In the genomic region with DNA sequence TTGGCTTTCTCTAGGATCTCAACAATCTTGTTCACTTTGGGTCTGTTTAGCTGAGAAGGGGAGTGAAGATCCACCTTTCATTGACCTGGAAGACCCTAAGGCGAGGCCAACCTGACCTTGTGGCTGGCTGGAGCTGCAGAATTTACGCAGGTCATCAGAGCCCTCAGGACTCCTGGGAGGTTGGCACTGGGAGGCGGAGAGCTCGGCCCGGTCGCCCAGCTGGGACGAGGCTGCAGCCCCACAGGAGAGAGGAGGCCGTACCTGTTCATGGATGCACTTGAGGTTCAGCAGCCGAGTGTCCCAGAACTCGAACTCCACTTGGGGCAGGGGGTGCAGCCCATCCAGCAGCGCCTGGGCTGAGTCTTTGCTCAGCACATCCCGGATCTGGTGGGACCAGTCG, we compare ENCODE assay signal across 29 cellular contexts. TPM values are rescaled to one million over a fixed set of nuclear protein-coding genes. Genes with fewer than 3 reads are reported as not detected.
DNase-seq lines count a peak whose midpoint lies in the region; FAIRE-seq and TF ChIP-seq lines count a peak whose summit lies in the region.
"Had no signal": no experiment of that assay in that cellular context is flagged by ENCODE, and none has a peak within 500 bp of the region (broad histone marks: within the 10 kb centered on the region; RNA-seq: fewer than 3 reads in every experiment).

No MANE protein-coding gene starts in this region.

- H4K8ac ChIP-seq in neuronal stem cell (ENCODE audit: low read depth, low read length): no peak overlapping the region

- H2AFZ ChIP-seq in neuronal stem cell (ENCODE audit: low read length): no peak overlapping the region

- H2BK12ac ChIP-seq in neuronal stem cell (ENCODE audit: low read length): no peak overlapping the region

- no peaks in the 10 kb centered on the region for H3K79me1 ChIP-seq in neuronal stem cell (ENCODE audit: low read depth, low read length)

- H2BK5ac ChIP-seq in neuronal stem cell (ENCODE audit: low read length): no peak overlapping the region

- no peak overlapping the region for H3K4ac ChIP-seq in neuronal stem cell (ENCODE audit: low read length)

- no peak overlapping the region for H2BK120ac ChIP-seq in neuronal stem cell (ENCODE audit: low read depth, low read length)

- H3K9ac ChIP-seq in neuronal stem cell (ENCODE audit: low read depth, low read length, poor library complexity): no peak overlapping the region
- H3K9ac ChIP-seq: BLaER1 had no signal

- intact Hi-C loops in spleen (cut with DNase I; ENCODE audit: low total_unique reads): no loop called here

- H3K36me3 ChIP-seq in bronchial epithelial cell (ENCODE audit: control insufficient read depth, insufficient read depth, low read length) (no peaks in the 10 kb centered on the region), neuronal stem cell (replicated peaks in 1 of 2; ENCODE audit: control insufficient read depth in 2 of 2, insufficient read depth in 2 of 2, low read length in 2 of 2) (no peaks in the 10 kb centered on the region), spleen (no peaks in the 10 kb centered on the region)
- H3K36me3 ChIP-seq: BE2C, BLaER1 had no signal

- no peak overlapping the region for H3K23ac ChIP-seq in neuronal stem cell (ENCODE audit: low read depth, low read length, poor library complexity)

- TF ChIP-seq POLR2A in spleen (IDR thresholded peaks at IDR 0.05): no peak

- no peak overlapping the region for H2AK5ac ChIP-seq in neuronal stem cell (ENCODE audit: low read depth, low read length)

- DNase-seq in bronchial epithelial cell (ENCODE audit: low read depth) (no peak), neuronal stem cell (ENCODE audit: low spot score) (no peak), spleen (peak; percentile 55), NCI-H187 (lab: John Stamatoyannopoulos, UW) (no peak), iPS-NIHi11 (ENCODE audit: low spot score) (no peak), RKO (ENCODE audit: low spot score) (no peak), NCI-H345 (lab: John Stamatoyannopoulos, UW) (no peak)
- DNase-seq: 8988T; ACHN; BE2C; C1 segment of cervical spinal cord; CD4-positive, alpha-beta memory T cell; CD4-positive, CD25-positive, alpha-beta regulatory T cell; CD8-positive, alpha-beta memory T cell; COR-L47; DMS 273 treated with DMSO at 0.1 percent for 48 hours; DMS153; DMS53; DMS79; DND-41; EL; GDM1 had no signal

- no peak overlapping the region for H3K4me3 ChIP-seq in bronchial epithelial cell (ENCODE audit: low read depth, low read length)
- H3K4me3 ChIP-seq in neuronal stem cell (ENCODE audit: low read length in 2 of 2): no peak overlapping the region
- no peak overlapping the region for H3K4me3 ChIP-seq in spleen
- H3K4me3 ChIP-seq: BLaER1, GM12878 had no signal

- H3K4me2 ChIP-seq in neuronal stem cell (ENCODE audit: insufficient read depth, low read length, poor library complexity, severe bottlenecking): no peak overlapping the region
- H3K4me2 ChIP-seq: BLaER1 had no signal

- H3K27me3 ChIP-seq in bronchial epithelial cell (ENCODE audit: control insufficient read depth, insufficient read depth, low read length) (peaks cover 16% of the 10 kb centered on the region), neuronal stem cell (ENCODE audit: control insufficient read depth in 3 of 3, insufficient read depth in 3 of 3, low read depth in 1 of 3, low read length in 3 of 3) (peaks cover 0 to 23% (median 0%) of the 10 kb centered on the region in 3 experiments), spleen (replicated peaks in 1 of 7) (peaks cover 0 to 5% (median 0%) of the 10 kb centered on the region in 7 donors)
- H3K27me3 ChIP-seq: BE2C, BLaER1 had no signal

- H3K4me1 ChIP-seq in neuronal stem cell (ENCODE audit: control insufficient read depth in 2 of 2, insufficient read depth in 1 of 2, low read depth in 1 of 2, low read length in 2 of 2) (no peaks in the 10 kb centered on the region), spleen (peaks cover 0 to 8% (median 0%) of the 10 kb centered on the region in 6 donors)
- H3K4me1 ChIP-seq: BLaER1 had no signal

- no CpG with 5 or more reads among the region's 13 CpGs for WGBS in neuronal stem cell (ENCODE audit: extremely low coverage in 2 of 2, insufficient read length in 2 of 2, insufficient replicate concordance in 1 of 2), 2 donors
- 85 to 98% (median 95%) methylated on average over 7 to 13 of the region's 13 CpGs for WGBS in spleen, 5 donors

- H2BK15ac ChIP-seq in neuronal stem cell (ENCODE audit: low read length): peak overlapping the region; percentile 16

- H3K27ac ChIP-seq in neuronal stem cell (replicated peaks; ENCODE audit: low read length) (no peak overlapping the region), spleen (no peak overlapping the region)
- H3K27ac ChIP-seq: BLaER1 had no signal

- no peak overlapping the region for H3K14ac ChIP-seq in neuronal stem cell (ENCODE audit: low read length)

- H4K91ac ChIP-seq in neuronal stem cell (ENCODE audit: low read depth, low read length, poor library complexity): no peak overlapping the region

- H3K9me3 ChIP-seq in neuronal stem cell (replicated peaks in 1 of 2; ENCODE audit: control insufficient read depth in 2 of 2, insufficient read depth in 1 of 2, low read depth in 1 of 2, low read length in 2 of 2) (no peaks in the 10 kb centered on the region), spleen (no peaks in the 10 kb centered on the region)
- H3K9me3 ChIP-seq: BE2C, BLaER1 had no signal

- no peak for TF ChIP-seq CTCF in bronchial epithelial cell (IDR thresholded peaks at IDR 0.05; ENCODE audit: insufficient read depth, low read length, severe bottlenecking)
- no peak for TF ChIP-seq CTCF in spleen (IDR thresholded peaks at IDR 0.05 in 8 of 11, conservative IDR thresholded peaks at IDR 0.05 in 3 of 11)

- peak overlapping the region; percentile 69 for H3K18ac ChIP-seq in neuronal stem cell (ENCODE audit: low read length)

- peak; percentile 23 for FAIRE-seq in bronchial epithelial cell (lab: Jason Lieb, UNC)
- FAIRE-seq: A204.1, GM12878, GM12892, GM18507 had no signal

RNA-seq across cellular contexts. Expression of a gene that starts 5.9 kb away (rescaled TPM):
- total RNA-seq in bronchial epithelial cell (under 0.01 TPM in 1 of 2 replicates, not detected in the other), spleen (1 to 10 TPM in 1 of 7 donors, under 1 TPM in 5, not detected in 1; 0.29 to 1.0 (median 0.77) TPM)
- 0.03 TPM for polyA plus RNA-seq in neuronal stem cell (2013, experiment 1 of 2)
- 0.04 TPM for polyA plus RNA-seq in neuronal stem cell (2013, experiment 2 of 2)
- polyA plus RNA-seq in spleen: under 1 TPM; 0.06 to 0.72 (median 0.32) TPM
- total RNA-seq: G401 had no signal
- polyA plus RNA-seq: AG04450; CD8-positive, alpha-beta memory T cell had no signal
